ENCODE assay signal across 1 cellular context in the genomic region with DNA sequence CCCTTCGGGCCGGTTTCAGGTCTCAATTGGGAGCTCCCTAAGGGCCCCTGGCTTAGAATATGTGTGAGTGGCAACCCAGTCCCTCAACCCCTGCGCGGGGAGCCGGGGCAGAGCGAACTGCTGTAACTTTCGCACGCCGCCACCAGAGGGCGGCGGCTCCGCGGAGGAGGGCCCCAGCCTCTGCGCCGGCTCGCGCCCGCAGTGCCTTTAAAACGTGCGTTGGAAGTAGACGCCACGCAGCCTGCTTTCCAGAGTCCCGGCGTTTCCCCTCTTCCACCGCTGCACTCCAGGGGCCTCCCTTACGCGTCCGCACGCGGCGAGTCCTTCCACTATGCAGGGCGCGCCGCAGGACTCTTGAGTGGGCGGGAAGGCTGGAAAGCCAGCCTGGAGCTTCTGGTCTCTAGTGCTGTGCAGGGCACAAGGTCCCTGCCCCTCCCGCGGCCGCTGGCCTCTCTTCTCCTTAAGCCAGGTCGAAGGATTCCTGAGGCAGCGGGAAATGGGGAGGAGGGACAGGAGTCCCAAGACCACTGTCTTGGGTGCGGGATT.
A peak's percentile ranks its signal among the peaks of the same experiment; 100 is the strongest.
TF ChIP-seq lines count a peak whose summit lies in the region.

No MANE protein-coding gene starts in this region.

TF ChIP-seq in K562, 482 proteins besides CTCF, POLR2A, EP300 and RAD21 (continued from another document and continues in another):
- TF ChIP-seq, protein P1, sequence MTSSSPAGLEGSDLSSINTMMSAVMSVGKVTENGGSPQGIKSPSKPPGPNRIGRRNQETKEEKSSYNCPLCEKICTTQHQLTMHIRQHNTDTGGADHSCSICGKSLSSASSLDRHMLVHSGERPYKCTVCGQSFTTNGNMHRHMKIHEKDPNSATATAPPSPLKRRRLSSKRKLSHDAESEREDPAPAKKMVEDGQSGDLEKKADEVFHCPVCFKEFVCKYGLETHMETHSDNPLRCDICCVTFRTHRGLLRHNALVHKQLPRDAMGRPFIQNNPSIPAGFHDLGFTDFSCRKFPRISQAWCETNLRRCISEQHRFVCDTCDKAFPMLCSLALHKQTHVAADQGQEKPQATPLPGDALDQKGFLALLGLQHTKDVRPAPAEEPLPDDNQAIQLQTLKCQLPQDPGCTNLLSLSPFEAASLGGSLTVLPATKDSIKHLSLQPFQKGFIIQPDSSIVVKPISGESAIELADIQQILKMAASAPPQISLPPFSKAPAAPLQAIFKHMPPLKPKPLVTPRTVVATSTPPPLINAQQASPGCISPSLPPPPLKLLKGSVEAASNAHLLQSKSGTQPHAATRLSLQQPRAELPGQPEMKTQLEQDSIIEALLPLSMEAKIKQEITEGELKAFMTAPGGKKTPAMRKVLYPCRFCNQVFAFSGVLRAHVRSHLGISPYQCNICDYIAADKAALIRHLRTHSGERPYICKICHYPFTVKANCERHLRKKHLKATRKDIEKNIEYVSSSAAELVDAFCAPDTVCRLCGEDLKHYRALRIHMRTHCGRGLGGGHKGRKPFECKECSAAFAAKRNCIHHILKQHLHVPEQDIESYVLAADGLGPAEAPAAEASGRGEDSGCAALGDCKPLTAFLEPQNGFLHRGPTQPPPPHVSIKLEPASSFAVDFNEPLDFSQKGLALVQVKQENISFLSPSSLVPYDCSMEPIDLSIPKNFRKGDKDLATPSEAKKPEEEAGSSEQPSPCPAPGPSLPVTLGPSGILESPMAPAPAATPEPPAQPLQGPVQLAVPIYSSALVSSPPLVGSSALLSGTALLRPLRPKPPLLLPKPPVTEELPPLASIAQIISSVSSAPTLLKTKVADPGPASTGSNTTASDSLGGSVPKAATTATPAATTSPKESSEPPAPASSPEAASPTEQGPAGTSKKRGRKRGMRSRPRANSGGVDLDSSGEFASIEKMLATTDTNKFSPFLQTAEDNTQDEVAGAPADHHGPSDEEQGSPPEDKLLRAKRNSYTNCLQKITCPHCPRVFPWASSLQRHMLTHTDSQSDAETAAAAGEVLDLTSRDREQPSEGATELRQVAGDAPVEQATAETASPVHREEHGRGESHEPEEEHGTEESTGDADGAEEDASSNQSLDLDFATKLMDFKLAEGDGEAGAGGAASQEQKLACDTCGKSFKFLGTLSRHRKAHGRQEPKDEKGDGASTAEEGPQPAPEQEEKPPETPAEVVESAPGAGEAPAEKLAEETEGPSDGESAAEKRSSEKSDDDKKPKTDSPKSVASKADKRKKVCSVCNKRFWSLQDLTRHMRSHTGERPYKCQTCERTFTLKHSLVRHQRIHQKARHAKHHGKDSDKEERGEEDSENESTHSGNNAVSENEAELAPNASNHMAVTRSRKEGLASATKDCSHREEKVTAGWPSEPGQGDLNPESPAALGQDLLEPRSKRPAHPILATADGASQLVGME (CRISPR knock-in tag; IDR thresholded peaks at IDR 0.05) = 0 out of 2 replicates have a peak, but pooled peaks have one; percentile 18
- TF ChIP-seq PRMT5 (CRISPR knock-in tag; IDR thresholded peaks at IDR 0.05) (no peak), PHF21A (IDR thresholded peaks at IDR 0.05; ENCODE audit: borderline replicate concordance, low read depth) (no peak), ZNF696 (CRISPR knock-in tag; conservative IDR thresholded peaks at IDR 0.05) (no peak), CCNT2 (IDR thresholded peaks at IDR 0.05; ENCODE audit: borderline replicate concordance, extremely low read depth, insufficient read length, low read depth, low read length) (peak; percentile 80), TGIF2 (CRISPR knock-in tag; IDR thresholded peaks at IDR 0.05) (no peak), SNIP1 (IDR thresholded peaks at IDR 0.05; ENCODE audit: low read depth) (no peak), THRAP3 (IDR thresholded peaks at IDR 0.05; ENCODE audit: borderline replicate concordance) (no peak), SREBF1 (IDR thresholded peaks at IDR 0.05; ENCODE audit: borderline replicate concordance, low read depth, low read length) (no peak), BCL6 (CRISPR knock-in tag; IDR thresholded peaks at IDR 0.05) (no peak), TCFL5 (CRISPR knock-in tag; conservative IDR thresholded peaks at IDR 0.05) (no peak), ZBTB17 (CRISPR knock-in tag; IDR thresholded peaks at IDR 0.05) (peak; percentile 33; the same call in 1 of the 2 replicates), CHD2 (IDR thresholded peaks at IDR 0.05; ENCODE audit: low read depth, low read length) (no peak), SRF (CRISPR knock-in tag; IDR thresholded peaks at IDR 0.05) (peak in 1 of 2 experiments; percentile 35; a peak in 1 of 4 replicates), NR4A1 (CRISPR knock-in tag; IDR thresholded peaks at IDR 0.05) (no peak), NR4A1 (tag; IDR thresholded peaks at IDR 0.05) (no peak), U2AF1 (optimal IDR thresholded peaks at IDR 0.05; ENCODE audit: low read depth, low read length) (no peak), ZFPM2 (CRISPR knock-in tag; IDR thresholded peaks at IDR 0.05) (no peak), FOXJ2 (tag; IDR thresholded peaks at IDR 0.05) (no peak), ZNF134 (CRISPR knock-in tag; conservative IDR thresholded peaks at IDR 0.05) (no peak), ADNP (tag; IDR thresholded peaks at IDR 0.05) (no peak), ZBTB8A (IDR thresholded peaks at IDR 0.05; ENCODE audit: partially characterized antibody) (no peak), RBM17 (IDR thresholded peaks at IDR 0.05; ENCODE audit: borderline replicate concordance, low read depth, low read length) (no peak), RBM15 (IDR thresholded peaks at IDR 0.05; ENCODE audit: insufficient read depth, low read length) (no peak), TAF7 (tag; IDR thresholded peaks at IDR 0.05) (no peak), MCM5 (IDR thresholded peaks at IDR 0.05; ENCODE audit: low read depth) (no peak), ZNF444 (CRISPR knock-in tag; IDR thresholded peaks at IDR 0.05) (no peak), HEY1 (CRISPR knock-in tag; IDR thresholded peaks at IDR 0.05; ENCODE audit: borderline replicate concordance) (no peak), SPI1 (IDR thresholded peaks at IDR 0.05; ENCODE audit: borderline replicate concordance, low read depth, low read length) (no peak), ZNF75A (CRISPR knock-in tag; IDR thresholded peaks at IDR 0.05) (no peak), PTTG1 (tag; IDR thresholded peaks at IDR 0.05; ENCODE audit: low read depth) (no peak), HDAC1 (IDR thresholded peaks at IDR 0.05) (peak in 1 of 2 experiments; percentile 21; a peak in 1 of 4 replicates), ZFP1 (CRISPR knock-in tag; IDR thresholded peaks at IDR 0.05) (no peak), PHB2 (IDR thresholded peaks at IDR 0.05; ENCODE audit: low read depth) (no peak), PHF20 (IDR thresholded peaks at IDR 0.05; ENCODE audit: partially characterized antibody) (no peak), FOSL1 (tag; conservative IDR thresholded peaks at IDR 0.05) (no peak), STAT5B (CRISPR knock-in tag; IDR thresholded peaks at IDR 0.05) (no peak), TAF15 (IDR thresholded peaks at IDR 0.05; ENCODE audit: low read depth, low read length) (no peak), CBX1 (IDR thresholded peaks at IDR 0.05; ENCODE audit: low read depth) (peak; percentile 83), CHD1 (IDR thresholded peaks at IDR 0.05; ENCODE audit: low read length) (no peak), ZNF316 (IDR thresholded peaks at IDR 0.05) (no peak), ZNF717 (CRISPR knock-in tag; IDR thresholded peaks at IDR 0.05) (no peak), NBN (IDR thresholded peaks at IDR 0.05; ENCODE audit: low read depth) (no peak), PTBP1 (IDR thresholded peaks at IDR 0.05; ENCODE audit: low read depth, low read length) (no peak), ZNF77 (CRISPR knock-in tag; IDR thresholded peaks at IDR 0.05) (no peak)
- TF ChIP-seq, protein P2, sequence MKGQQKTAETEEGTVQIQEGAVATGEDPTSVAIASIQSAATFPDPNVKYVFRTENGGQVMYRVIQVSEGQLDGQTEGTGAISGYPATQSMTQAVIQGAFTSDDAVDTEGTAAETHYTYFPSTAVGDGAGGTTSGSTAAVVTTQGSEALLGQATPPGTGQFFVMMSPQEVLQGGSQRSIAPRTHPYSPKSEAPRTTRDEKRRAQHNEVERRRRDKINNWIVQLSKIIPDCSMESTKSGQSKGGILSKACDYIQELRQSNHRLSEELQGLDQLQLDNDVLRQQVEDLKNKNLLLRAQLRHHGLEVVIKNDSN (CRISPR knock-in tag; IDR thresholded peaks at IDR 0.05) = no peak
- TF ChIP-seq, protein P3, sequence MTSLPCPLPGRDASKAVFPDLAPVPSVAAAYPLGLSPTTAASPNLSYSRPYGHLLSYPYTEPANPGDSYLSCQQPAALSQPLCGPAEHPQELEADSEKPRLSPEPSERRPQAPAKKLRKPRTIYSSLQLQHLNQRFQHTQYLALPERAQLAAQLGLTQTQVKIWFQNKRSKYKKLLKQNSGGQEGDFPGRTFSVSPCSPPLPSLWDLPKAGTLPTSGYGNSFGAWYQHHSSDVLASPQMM (CRISPR knock-in tag; IDR thresholded peaks at IDR 0.05) = no peak
- TF ChIP-seq, protein P4, sequence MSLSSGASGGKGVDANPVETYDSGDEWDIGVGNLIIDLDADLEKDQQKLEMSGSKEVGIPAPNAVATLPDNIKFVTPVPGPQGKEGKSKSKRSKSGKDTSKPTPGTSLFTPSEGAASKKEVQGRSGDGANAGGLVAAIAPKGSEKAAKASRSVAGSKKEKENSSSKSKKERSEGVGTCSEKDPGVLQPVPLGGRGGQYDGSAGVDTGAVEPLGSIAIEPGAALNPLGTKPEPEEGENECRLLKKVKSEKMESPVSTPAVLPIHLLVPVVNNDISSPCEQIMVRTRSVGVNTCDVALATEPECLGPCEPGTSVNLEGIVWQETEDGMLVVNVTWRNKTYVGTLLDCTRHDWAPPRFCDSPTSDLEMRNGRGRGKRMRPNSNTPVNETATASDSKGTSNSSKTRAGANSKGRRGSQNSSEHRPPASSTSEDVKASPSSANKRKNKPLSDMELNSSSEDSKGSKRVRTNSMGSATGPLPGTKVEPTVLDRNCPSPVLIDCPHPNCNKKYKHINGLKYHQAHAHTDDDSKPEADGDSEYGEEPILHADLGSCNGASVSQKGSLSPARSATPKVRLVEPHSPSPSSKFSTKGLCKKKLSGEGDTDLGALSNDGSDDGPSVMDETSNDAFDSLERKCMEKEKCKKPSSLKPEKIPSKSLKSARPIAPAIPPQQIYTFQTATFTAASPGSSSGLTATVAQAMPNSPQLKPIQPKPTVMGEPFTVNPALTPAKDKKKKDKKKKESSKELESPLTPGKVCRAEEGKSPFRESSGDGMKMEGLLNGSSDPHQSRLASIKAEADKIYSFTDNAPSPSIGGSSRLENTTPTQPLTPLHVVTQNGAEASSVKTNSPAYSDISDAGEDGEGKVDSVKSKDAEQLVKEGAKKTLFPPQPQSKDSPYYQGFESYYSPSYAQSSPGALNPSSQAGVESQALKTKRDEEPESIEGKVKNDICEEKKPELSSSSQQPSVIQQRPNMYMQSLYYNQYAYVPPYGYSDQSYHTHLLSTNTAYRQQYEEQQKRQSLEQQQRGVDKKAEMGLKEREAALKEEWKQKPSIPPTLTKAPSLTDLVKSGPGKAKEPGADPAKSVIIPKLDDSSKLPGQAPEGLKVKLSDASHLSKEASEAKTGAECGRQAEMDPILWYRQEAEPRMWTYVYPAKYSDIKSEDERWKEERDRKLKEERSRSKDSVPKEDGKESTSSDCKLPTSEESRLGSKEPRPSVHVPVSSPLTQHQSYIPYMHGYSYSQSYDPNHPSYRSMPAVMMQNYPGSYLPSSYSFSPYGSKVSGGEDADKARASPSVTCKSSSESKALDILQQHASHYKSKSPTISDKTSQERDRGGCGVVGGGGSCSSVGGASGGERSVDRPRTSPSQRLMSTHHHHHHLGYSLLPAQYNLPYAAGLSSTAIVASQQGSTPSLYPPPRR (CRISPR knock-in tag; IDR thresholded peaks at IDR 0.05; ENCODE audit: borderline replicate concordance) = no peak
- TF ChIP-seq, protein P5, sequence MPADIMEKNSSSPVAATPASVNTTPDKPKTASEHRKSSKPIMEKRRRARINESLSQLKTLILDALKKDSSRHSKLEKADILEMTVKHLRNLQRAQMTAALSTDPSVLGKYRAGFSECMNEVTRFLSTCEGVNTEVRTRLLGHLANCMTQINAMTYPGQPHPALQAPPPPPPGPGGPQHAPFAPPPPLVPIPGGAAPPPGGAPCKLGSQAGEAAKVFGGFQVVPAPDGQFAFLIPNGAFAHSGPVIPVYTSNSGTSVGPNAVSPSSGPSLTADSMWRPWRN (IDR thresholded peaks at IDR 0.05; ENCODE audit: low read depth) = no peak
- TF ChIP-seq, protein P6, sequence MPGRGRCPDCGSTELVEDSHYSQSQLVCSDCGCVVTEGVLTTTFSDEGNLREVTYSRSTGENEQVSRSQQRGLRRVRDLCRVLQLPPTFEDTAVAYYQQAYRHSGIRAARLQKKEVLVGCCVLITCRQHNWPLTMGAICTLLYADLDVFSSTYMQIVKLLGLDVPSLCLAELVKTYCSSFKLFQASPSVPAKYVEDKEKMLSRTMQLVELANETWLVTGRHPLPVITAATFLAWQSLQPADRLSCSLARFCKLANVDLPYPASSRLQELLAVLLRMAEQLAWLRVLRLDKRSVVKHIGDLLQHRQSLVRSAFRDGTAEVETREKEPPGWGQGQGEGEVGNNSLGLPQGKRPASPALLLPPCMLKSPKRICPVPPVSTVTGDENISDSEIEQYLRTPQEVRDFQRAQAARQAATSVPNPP (IDR thresholded peaks at IDR 0.05; ENCODE audit: borderline replicate concordance, insufficient read depth, insufficient read length) = no peak
- TF ChIP-seq, protein P7, sequence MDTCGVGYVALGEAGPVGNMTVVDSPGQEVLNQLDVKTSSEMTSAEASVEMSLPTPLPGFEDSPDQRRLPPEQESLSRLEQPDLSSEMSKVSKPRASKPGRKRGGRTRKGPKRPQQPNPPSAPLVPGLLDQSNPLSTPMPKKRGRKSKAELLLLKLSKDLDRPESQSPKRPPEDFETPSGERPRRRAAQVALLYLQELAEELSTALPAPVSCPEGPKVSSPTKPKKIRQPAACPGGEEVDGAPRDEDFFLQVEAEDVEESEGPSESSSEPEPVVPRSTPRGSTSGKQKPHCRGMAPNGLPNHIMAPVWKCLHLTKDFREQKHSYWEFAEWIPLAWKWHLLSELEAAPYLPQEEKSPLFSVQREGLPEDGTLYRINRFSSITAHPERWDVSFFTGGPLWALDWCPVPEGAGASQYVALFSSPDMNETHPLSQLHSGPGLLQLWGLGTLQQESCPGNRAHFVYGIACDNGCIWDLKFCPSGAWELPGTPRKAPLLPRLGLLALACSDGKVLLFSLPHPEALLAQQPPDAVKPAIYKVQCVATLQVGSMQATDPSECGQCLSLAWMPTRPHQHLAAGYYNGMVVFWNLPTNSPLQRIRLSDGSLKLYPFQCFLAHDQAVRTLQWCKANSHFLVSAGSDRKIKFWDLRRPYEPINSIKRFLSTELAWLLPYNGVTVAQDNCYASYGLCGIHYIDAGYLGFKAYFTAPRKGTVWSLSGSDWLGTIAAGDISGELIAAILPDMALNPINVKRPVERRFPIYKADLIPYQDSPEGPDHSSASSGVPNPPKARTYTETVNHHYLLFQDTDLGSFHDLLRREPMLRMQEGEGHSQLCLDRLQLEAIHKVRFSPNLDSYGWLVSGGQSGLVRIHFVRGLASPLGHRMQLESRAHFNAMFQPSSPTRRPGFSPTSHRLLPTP (IDR thresholded peaks at IDR 0.05; ENCODE audit: borderline replicate concordance, extremely low read depth, insufficient read length) = no peak
- TF ChIP-seq, protein P8, sequence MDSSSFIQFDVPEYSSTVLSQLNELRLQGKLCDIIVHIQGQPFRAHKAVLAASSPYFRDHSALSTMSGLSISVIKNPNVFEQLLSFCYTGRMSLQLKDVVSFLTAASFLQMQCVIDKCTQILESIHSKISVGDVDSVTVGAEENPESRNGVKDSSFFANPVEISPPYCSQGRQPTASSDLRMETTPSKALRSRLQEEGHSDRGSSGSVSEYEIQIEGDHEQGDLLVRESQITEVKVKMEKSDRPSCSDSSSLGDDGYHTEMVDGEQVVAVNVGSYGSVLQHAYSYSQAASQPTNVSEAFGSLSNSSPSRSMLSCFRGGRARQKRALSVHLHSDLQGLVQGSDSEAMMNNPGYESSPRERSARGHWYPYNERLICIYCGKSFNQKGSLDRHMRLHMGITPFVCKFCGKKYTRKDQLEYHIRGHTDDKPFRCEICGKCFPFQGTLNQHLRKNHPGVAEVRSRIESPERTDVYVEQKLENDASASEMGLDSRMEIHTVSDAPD (CRISPR knock-in tag; IDR thresholded peaks at IDR 0.05) = no peak
